In the genomic region with DNA sequence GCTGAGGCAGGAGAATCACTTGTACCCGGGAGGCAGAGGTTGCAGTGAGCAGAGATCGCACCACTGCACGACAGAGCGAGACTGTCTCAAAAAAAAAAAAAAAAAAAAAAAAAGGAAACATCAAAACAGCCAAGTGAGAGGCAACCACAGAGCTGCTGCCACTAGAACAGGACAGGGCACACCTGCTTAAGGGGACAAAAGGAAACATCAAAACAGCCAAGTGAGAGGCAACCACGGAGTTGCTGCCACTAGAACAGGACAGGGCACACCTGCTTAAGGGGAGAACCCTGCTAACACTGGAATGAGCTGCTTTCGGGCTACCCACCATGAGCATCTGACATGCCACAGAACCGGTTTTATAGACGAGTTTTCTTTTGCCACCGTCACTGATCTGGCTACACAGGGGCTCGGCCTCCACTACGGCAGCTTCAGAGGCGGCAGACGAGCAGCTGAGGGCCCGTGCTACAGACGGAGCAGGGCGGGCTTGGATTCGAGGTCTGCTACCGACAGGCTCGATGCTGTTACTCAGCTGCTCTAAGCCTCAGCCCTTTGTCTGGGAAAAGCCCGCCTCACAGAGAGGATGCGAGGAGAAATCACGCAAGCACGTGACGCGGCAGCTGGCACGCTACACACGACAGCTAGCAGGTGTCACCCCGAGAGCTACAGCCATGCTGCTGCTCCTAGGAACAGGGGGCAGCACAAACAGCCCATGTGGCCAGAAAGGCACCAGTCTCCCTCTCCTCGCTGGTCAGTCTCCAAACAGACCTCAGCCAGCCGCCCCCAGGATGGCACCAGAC, we compare ENCODE assay signal across 9 cellular contexts. TPM values are rescaled to one million over a fixed set of nuclear protein-coding genes. Genes with fewer than 3 reads are reported as not detected.
A peak's percentile ranks its signal among the peaks of the same experiment; 100 is the strongest.
DNase-seq lines count a peak whose midpoint lies in the region; TF ChIP-seq lines count a peak whose summit lies in the region.
"Had no signal": no experiment of that assay in that cellular context is flagged by ENCODE, and none has a peak within 500 bp of the region (broad histone marks: within the 10 kb centered on the region; RNA-seq: fewer than 3 reads in every experiment).

No MANE protein-coding gene starts in this region.

- TF ChIP-seq CTCF in cardiac fibroblast (IDR thresholded peaks at IDR 0.05; ENCODE audit: low read depth, low read length) (no peak), neural progenitor cell (IDR thresholded peaks at IDR 0.05) (no peak)

- H3K4me2 ChIP-seq in neural progenitor cell = peak overlapping the region; percentile 100

- no peaks in the 10 kb centered on the region for H3K9me3 ChIP-seq in neural progenitor cell (ENCODE audit: low read depth)

- no peak overlapping the region for H3K27ac Mint-ChIP-seq in neural progenitor cell

- H3K79me2 ChIP-seq in neural progenitor cell (ENCODE audit: low read depth) = peaks cover 63% of the 10 kb centered on the region

- peak overlapping the region; percentile 92 to 95 for H3K4me3 ChIP-seq in cardiac fibroblast (replicated peaks in 1 of 2; ENCODE audit: low read depth in 2 of 2, low read length in 2 of 2)
- H3K4me3 ChIP-seq in neural progenitor cell = no peak overlapping the region

- H3K4me1 ChIP-seq in neural progenitor cell = peaks cover 7% of the 10 kb centered on the region

- peaks cover 34% of the 10 kb centered on the region for H4K20me1 ChIP-seq in neural progenitor cell (ENCODE audit: low read depth)

- no peak overlapping the region for H2AFZ ChIP-seq in neural progenitor cell (replicated peaks)

- no peaks in the 10 kb centered on the region for H3K36me3 ChIP-seq in neural progenitor cell

- H3K4me3 Mint-ChIP-seq in neural progenitor cell = peak overlapping the region; percentile 95

- no peak overlapping the region for H3K27ac ChIP-seq in neural progenitor cell

- H3F3A ChIP-seq in neural progenitor cell (ENCODE audit: low read depth) = peaks cover 32% of the 10 kb centered on the region

- peak; percentile 72 for DNase-seq in COLO668 (lab: John Stamatoyannopoulos, UW; ENCODE audit: unreplicated experiment)
- peak; percentile 46 for DNase-seq in MV-4-11 (lab: John Stamatoyannopoulos, UW)
- no peak for DNase-seq in cardiac fibroblast (ENCODE audit: low read depth in 2 of 2)
- no peak for DNase-seq in neural progenitor cell (ENCODE audit: low spot score)
- DNase-seq in CD1c-positive myeloid dendritic cell (ENCODE audit: extremely low spot score) = no peak
- no peak for DNase-seq in stimulated activated CD4-positive, alpha-beta T cell treated with anti-CD3 and anti-CD28 coated beads, Interleukin-2, amount 100 ng/mL, for 48 hours
- no peak for DNase-seq in stimulated activated CD4-positive, alpha-beta T cell treated with anti-CD3 and anti-CD28 coated beads, Interleukin-12 subunit alpha, Interleukin-12 subunit beta, amount 100 ng/mL, for 4 hours
- DNase-seq in midbrain (lab: John Stamatoyannopoulos, UW) = no peak
- DNase-seq: NCI-H1694 had no signal

- H3K9me3 Mint-ChIP-seq in neural progenitor cell = no peaks in the 10 kb centered on the region

- H3K27me3 ChIP-seq in neural progenitor cell = no peaks in the 10 kb centered on the region

- peaks cover 19% of the 10 kb centered on the region for H3K36me3 Mint-ChIP-seq in neural progenitor cell

- peak overlapping the region; percentile 20 for H3K9ac ChIP-seq in neural progenitor cell

- peaks cover 18% of the 10 kb centered on the region for H3K4me1 Mint-ChIP-seq in neural progenitor cell

- H3K27me3 Mint-ChIP-seq in neural progenitor cell (ENCODE audit: insufficient read depth, low read depth) = peaks cover 6% of the 10 kb centered on the region

RNA-seq across cellular contexts. Expression of a gene that starts 2.0 kb away (rescaled TPM):
- total RNA-seq in neural progenitor cell (ENCODE audit: low replicate concordance) = 203 and 344 TPM in 2 replicates

RNA-seq across cellular contexts. Expression of a gene that starts 12.8 kb away (rescaled TPM):
- total RNA-seq in neural progenitor cell (ENCODE audit: low replicate concordance) = 25.1 and 47.9 TPM in 2 replicates

RNA-seq across cellular contexts. Expression of a gene that starts 23.5 kb away (rescaled TPM):
- 0.12 TPM in 1 of 2 replicates, not detected in the other for total RNA-seq in neural progenitor cell (ENCODE audit: low replicate concordance)

RNA-seq across cellular contexts. Expression of a gene that starts 25.3 kb away (rescaled TPM):
- total RNA-seq in neural progenitor cell (ENCODE audit: low replicate concordance) = 45.6 and 110 TPM in 2 replicates

RNA-seq across cellular contexts. Expression of a gene that starts 33.0 kb away (rescaled TPM):
- 140 and 156 TPM in 2 replicates for total RNA-seq in neural progenitor cell (ENCODE audit: low replicate concordance)

Comparison
In these comparisons a context has a peak if more than half of its experiments do, and no peak if none do; other contexts are left out.
1. DNase-seq: peak in COLO668 (single experiment) and MV-4-11 (single experiment); none in cardiac fibroblast (0 of 2), neural progenitor cell (single experiment), CD1c-positive myeloid dendritic cell (single experiment), stimulated activated CD4-positive, alpha-beta T cell treated with anti-CD3 and anti-CD28 coated beads, Interleukin-2, amount 100 ng/mL, for 48 hours (0 of 2), stimulated activated CD4-positive, alpha-beta T cell treated with anti-CD3 and anti-CD28 coated beads, Interleukin-12 subunit alpha, Interleukin-12 subunit beta, amount 100 ng/mL, for 4 hours (single experiment) and midbrain (single experiment).